19 cellular contexts compared by ENCODE assay signal in the genomic region with DNA sequence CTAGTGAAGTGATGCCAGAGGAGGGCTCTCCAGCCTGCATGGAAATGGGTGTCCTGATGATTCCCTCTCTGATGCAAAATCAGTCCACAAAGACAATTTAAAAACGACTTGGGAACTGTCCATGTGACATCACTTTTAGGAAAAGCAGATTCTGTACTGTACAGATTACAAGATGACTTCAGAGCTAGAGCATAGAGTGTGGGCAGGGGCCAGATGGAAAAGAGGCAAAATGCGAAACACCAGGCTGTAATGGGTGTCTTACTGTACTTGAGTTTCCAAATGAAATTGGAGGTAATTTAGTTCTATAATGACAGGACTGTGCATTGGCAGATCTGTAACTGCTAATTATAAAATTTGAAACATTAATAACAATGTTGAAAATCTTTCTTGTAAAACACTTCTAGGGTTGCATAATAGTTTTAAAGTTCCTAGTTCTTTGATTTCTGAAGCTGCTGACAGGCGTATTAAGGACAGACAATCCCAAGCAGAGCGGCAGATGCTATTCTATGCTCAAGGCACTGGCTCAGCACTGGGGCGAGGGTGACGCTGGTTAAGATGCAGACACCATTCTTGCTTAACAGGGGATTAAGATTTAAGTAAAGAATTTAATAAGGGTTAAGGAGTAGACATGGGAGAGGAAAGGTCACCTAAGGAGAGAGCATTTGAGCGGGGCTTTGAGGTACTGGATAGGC. TPM values are rescaled to one million over a fixed set of nuclear protein-coding genes. Genes with fewer than 3 reads are reported as not detected.
DNase-seq lines count a peak whose midpoint lies in the region; ATAC-seq and TF ChIP-seq lines count a peak whose summit lies in the region.
"Had no signal": no experiment of that assay in that cellular context is flagged by ENCODE, and none has a peak within 500 bp of the region (broad histone marks: within the 10 kb centered on the region; RNA-seq: fewer than 3 reads in every experiment).

No MANE protein-coding gene starts in this region.

- H3K36me3 ChIP-seq in hepatocyte (replicated peaks; ENCODE audit: insufficient read depth, low read depth), result peaks cover 6% of the 10 kb centered on the region
- H3K36me3 ChIP-seq in thymus (ENCODE audit: control insufficient read depth, insufficient read depth), result peaks cover 28% of the 10 kb centered on the region

- H3K9me3 ChIP-seq in T-helper 17 cell (ENCODE audit: control insufficient read depth, low read length, poor library complexity, severe bottlenecking) (no peaks in the 10 kb centered on the region), hepatocyte (ENCODE audit: low read depth) (no peaks in the 10 kb centered on the region), thymus (ENCODE audit: control insufficient read depth) (no peaks in the 10 kb centered on the region)
- H3K9me3 ChIP-seq: heart left ventricle had no signal

- H3K36me3 Mint-ChIP-seq in activated naive CD8-positive, alpha-beta T cell, result peaks cover 16% of the 10 kb centered on the region
- peaks cover 37% of the 10 kb centered on the region for H3K36me3 Mint-ChIP-seq in activated naive CD8-positive, alpha-beta T cell treated with anti-CD3 and anti-CD28 coated beads, Interleukin-2, amount 50 U/mL, for 24 hours (ENCODE audit: low read depth)
- H3K36me3 Mint-ChIP-seq in T-helper 17 cell (ENCODE audit: low read depth), result no peaks in the 10 kb centered on the region

- no peak for TF ChIP-seq CTCF in hepatocyte (IDR thresholded peaks at IDR 0.05; ENCODE audit: poor library complexity)

- peaks cover 2% of the 10 kb centered on the region for H3K9me2 ChIP-seq in hepatocyte (replicated peaks; ENCODE audit: insufficient read depth)

- DNase-seq in activated naive CD8-positive, alpha-beta T cell treated with anti-CD3 and anti-CD28 coated beads, Interleukin-2, amount 50 U/mL, for 24 hours, result no peak
- no peak for DNase-seq in T-helper 17 cell
- peak; percentile 12 for DNase-seq in hepatocyte (ENCODE audit: low spot score)
- no peak for DNase-seq in foreskin melanocyte
- DNase-seq: activated CD4-positive, alpha-beta T cell treated with anti-CD3 and anti-CD28 coated beads for 1 hour; activated CD8-positive, alpha-beta memory T cell treated with anti-CD3 and anti-CD28 coated beads, Interleukin-2, amount 50 U/mL, for 4 hours; activated naive CD8-positive, alpha-beta T cell treated with anti-CD3 and anti-CD28 coated beads, Interleukin-2, amount 10 ng/mL, durations not matched to agents 7 days and 5 days; heart left ventricle; natural killer cell; NCI-H2029; NCI-H69; T1000 had no signal

- no peak overlapping the region for H2AFZ ChIP-seq in hepatocyte

- no peak for ATAC-seq in activated naive CD8-positive, alpha-beta T cell treated with anti-CD3 and anti-CD28 coated beads, Interleukin-2, amount 50 U/mL, for 24 hours
- ATAC-seq in T-helper 17 cell (no peak), GM19324 (IDR thresholded peaks at IDR 0.05; ENCODE audit: low FRiP score, unreplicated experiment) (no peak), HG03108 (IDR thresholded peaks at IDR 0.05; ENCODE audit: unreplicated experiment) (no peak)
- ATAC-seq: heart left ventricle, natural killer cell had no signal

- H3K27ac ChIP-seq in hepatocyte (peak overlapping the region; percentile 8), thymus (ENCODE audit: low read depth) (peak overlapping the region; percentile 42)
- H3K27ac ChIP-seq: heart left ventricle, SK-N-MC had no signal

- H3K27me3 ChIP-seq in hepatocyte (no peaks in the 10 kb centered on the region), thymus (ENCODE audit: control insufficient read depth, insufficient read depth) (no peaks in the 10 kb centered on the region)
- H3K27me3 ChIP-seq: heart left ventricle had no signal

- no peak overlapping the region for H3K4me2 ChIP-seq in hepatocyte

- H3K4me3 Mint-ChIP-seq in activated naive CD8-positive, alpha-beta T cell, result no peak overlapping the region
- H3K4me3 Mint-ChIP-seq in activated naive CD8-positive, alpha-beta T cell treated with anti-CD3 and anti-CD28 coated beads, Interleukin-2, amount 50 U/mL, for 24 hours, result no peak overlapping the region
- no peak overlapping the region for H3K4me3 Mint-ChIP-seq in T-helper 17 cell
- H3K4me3 Mint-ChIP-seq: activated naive CD8-positive, alpha-beta T cell treated with anti-CD3 and anti-CD28 coated beads, Interleukin-2, amount 10 ng/mL, durations not matched to agents 7 days and 5 days; natural killer cell had no signal

- H3K9me3 Mint-ChIP-seq in activated naive CD8-positive, alpha-beta T cell (ENCODE audit: low read depth), result no peaks in the 10 kb centered on the region
- no peaks in the 10 kb centered on the region for H3K9me3 Mint-ChIP-seq in activated naive CD8-positive, alpha-beta T cell treated with anti-CD3 and anti-CD28 coated beads, Interleukin-2, amount 50 U/mL, for 24 hours
- H3K9me3 Mint-ChIP-seq: activated naive CD8-positive, alpha-beta T cell treated with anti-CD3 and anti-CD28 coated beads, Interleukin-2, amount 10 ng/mL, durations not matched to agents 7 days and 5 days; natural killer cell had no signal

- 81% methylated on average over 7 of the region's 7 CpGs for WGBS in hepatocyte (ENCODE audit: low lambda C conversion rate, missing lambda C conversion rate)
- WGBS in thymus, result 91% methylated on average over 7 of the region's 7 CpGs

- H3K4me1 Mint-ChIP-seq in activated naive CD8-positive, alpha-beta T cell (ENCODE audit: low read depth), result peaks cover 13% of the 10 kb centered on the region
- H3K4me1 Mint-ChIP-seq in activated naive CD8-positive, alpha-beta T cell treated with anti-CD3 and anti-CD28 coated beads, Interleukin-2, amount 50 U/mL, for 24 hours, result peaks cover 23% of the 10 kb centered on the region
- peaks cover 3% of the 10 kb centered on the region for H3K4me1 Mint-ChIP-seq in T-helper 17 cell
- H3K4me1 Mint-ChIP-seq: natural killer cell had no signal

- no peaks in the 10 kb centered on the region for H3K4me1 ChIP-seq in hepatocyte (ENCODE audit: insufficient read depth)
- no peaks in the 10 kb centered on the region for H3K4me1 ChIP-seq in thymus (ENCODE audit: control insufficient read depth, insufficient read depth, low read length)

- no peaks in the 10 kb centered on the region for H3K27me3 Mint-ChIP-seq in activated naive CD8-positive, alpha-beta T cell
- no peaks in the 10 kb centered on the region for H3K27me3 Mint-ChIP-seq in activated naive CD8-positive, alpha-beta T cell treated with anti-CD3 and anti-CD28 coated beads, Interleukin-2, amount 50 U/mL, for 24 hours
- H3K27me3 Mint-ChIP-seq in T-helper 17 cell, result no peaks in the 10 kb centered on the region
- H3K27me3 Mint-ChIP-seq: activated naive CD8-positive, alpha-beta T cell treated with anti-CD3 and anti-CD28 coated beads, Interleukin-2, amount 10 ng/mL, durations not matched to agents 7 days and 5 days; progenitor cell of endocrine pancreas had no signal

- H3K4me3 ChIP-seq in hepatocyte (no peak overlapping the region), thymus (ENCODE audit: low read length) (no peak overlapping the region)
- H3K4me3 ChIP-seq: heart left ventricle, lung, SK-N-MC had no signal

- no peaks in the 10 kb centered on the region for H4K20me1 ChIP-seq in hepatocyte (ENCODE audit: insufficient read depth, poor library complexity, severe bottlenecking)

- H3K79me2 ChIP-seq in hepatocyte, result no peaks in the 10 kb centered on the region

- peak overlapping the region; percentile 61 for H3K27ac Mint-ChIP-seq in activated naive CD8-positive, alpha-beta T cell
- no peak overlapping the region for H3K27ac Mint-ChIP-seq in activated naive CD8-positive, alpha-beta T cell treated with anti-CD3 and anti-CD28 coated beads, Interleukin-2, amount 50 U/mL, for 24 hours
- peak overlapping the region; percentile 62 for H3K27ac Mint-ChIP-seq in T-helper 17 cell
- H3K27ac Mint-ChIP-seq: activated naive CD8-positive, alpha-beta T cell treated with anti-CD3 and anti-CD28 coated beads, Interleukin-2, amount 10 ng/mL, durations not matched to agents 7 days and 5 days; natural killer cell; progenitor cell of endocrine pancreas had no signal

RNA-seq across cellular contexts. Expression of a gene that starts 29.6 kb away (rescaled TPM):
- total RNA-seq in T-helper 17 cell, result 10 to 100 TPM; 19.9 to 26.1 TPM
- total RNA-seq in hepatocyte, result 45.6 and 58.9 TPM in 2 replicates
- 37.0 and 55.5 TPM in 2 replicates for polyA plus RNA-seq in hepatocyte
- 18.8 TPM for polyA plus RNA-seq in thymus

RNA-seq across cellular contexts. Expression of a gene that starts 29.8 kb away (rescaled TPM):
- total RNA-seq in T-helper 17 cell (10 to 100 TPM; 84.8 to 92.2 TPM), hepatocyte (75.3 and 76.6 TPM in 2 replicates)
- polyA plus RNA-seq in hepatocyte (44.7 and 47.4 TPM in 2 replicates), thymus (40.3 TPM)

RNA-seq across cellular contexts. Expression of a gene that starts 38.9 kb away (rescaled TPM):
- total RNA-seq in T-helper 17 cell (10 to 100 TPM; 47.2 to 60.9 TPM), hepatocyte (39.0 and 47.0 TPM in 2 replicates)
- polyA plus RNA-seq in hepatocyte (31.5 and 40.8 TPM in 2 replicates), thymus (49.2 TPM)

RNA-seq across cellular contexts. Expression of a gene that starts 55.6 kb away (rescaled TPM):
- total RNA-seq in T-helper 17 cell (100 to 1,000 TPM in 1 of 2 donors, 10 to 100 TPM in 1; 64.8 to 102 TPM), hepatocyte (109 and 135 TPM in 2 replicates)
- polyA plus RNA-seq in hepatocyte (56.2 and 67.2 TPM in 2 replicates), thymus (52.4 TPM)
